Comparison of ENCODE assay signal across 1 cellular context in the genomic region with DNA sequence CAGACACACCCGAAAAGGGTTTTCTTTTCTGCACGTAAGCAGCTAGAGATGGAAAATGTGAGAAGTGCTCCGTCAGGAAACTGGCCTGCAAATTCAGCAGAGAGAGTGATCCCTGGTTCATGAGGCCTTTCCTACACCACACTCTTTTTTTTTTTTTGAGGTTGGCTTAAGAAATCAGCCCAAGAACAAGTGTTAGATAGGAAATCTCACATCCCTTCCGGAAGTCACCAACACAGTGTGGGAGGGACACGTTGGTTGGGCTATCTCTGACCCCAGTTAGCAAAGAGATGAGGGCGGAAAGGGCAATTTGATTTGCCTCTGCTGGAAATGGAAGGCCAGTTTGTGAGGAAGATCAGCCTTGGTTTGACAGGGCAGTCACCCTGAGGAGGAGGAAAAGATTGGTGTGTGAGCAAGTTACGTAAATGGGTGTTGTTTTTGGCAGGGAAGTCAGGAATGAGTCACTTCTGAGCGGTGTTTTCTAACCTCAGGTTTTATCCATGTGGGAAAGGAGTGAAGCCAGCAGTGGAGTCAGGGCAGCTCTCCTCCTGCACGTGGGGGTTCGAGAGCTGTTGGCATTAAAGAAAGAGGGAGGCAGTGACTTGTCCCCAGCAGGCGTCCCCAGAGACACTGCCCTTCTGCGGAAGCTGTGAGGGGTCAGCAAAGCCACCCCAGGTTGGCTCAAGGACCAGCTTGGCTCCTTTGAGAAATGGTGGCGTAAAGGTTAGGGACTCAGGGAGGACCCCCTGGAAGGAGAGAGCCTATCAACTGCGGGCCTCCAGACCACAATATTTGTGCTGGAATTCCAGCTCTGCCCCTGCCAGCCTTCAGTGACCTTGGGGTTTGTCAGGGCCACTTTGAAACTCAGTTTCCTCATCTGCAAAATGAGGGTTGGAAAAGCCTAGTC.
TF ChIP-seq lines count a peak whose summit lies in the region.

No MANE protein-coding gene starts in this region.

TF ChIP-seq in HepG2, 621 proteins besides CTCF, POLR2A, EP300 and RAD21 (continued from another document):
- TF ChIP-seq TBX2 (CRISPR knock-in tag; IDR thresholded peaks at IDR 0.05; ENCODE audit: borderline replicate concordance) (peak; percentile 34; the same call in 1 of the 2 replicates), ZNF33B (CRISPR knock-in tag; IDR thresholded peaks at IDR 0.05) (no peak), ZNF570 (CRISPR knock-in tag; IDR thresholded peaks at IDR 0.05; ENCODE audit: borderline replicate concordance) (no peak), ZC3H4 (CRISPR knock-in tag; IDR thresholded peaks at IDR 0.05; ENCODE audit: borderline replicate concordance) (no peak), BRCA1 (CRISPR knock-in tag; IDR thresholded peaks at IDR 0.05) (no peak), CREB1 (IDR thresholded peaks at IDR 0.05) (no peak), CREB1 (CRISPR knock-in tag; IDR thresholded peaks at IDR 0.05) (no peak), ARID5B (CRISPR knock-in tag; IDR thresholded peaks at IDR 0.05) (peak; percentile 25; the same call in 1 of the 2 replicates), IRF2 (CRISPR knock-in tag; IDR thresholded peaks at IDR 0.05) (no peak), DPF2 (CRISPR knock-in tag; IDR thresholded peaks at IDR 0.05; ENCODE audit: borderline replicate concordance, low read depth) (no peak), ZC3H13 (CRISPR knock-in tag; IDR thresholded peaks at IDR 0.05) (no peak), ZSCAN9 (CRISPR knock-in tag; IDR thresholded peaks at IDR 0.05; ENCODE audit: borderline replicate concordance) (no peak), ZBTB2 (CRISPR knock-in tag; IDR thresholded peaks at IDR 0.05; ENCODE audit: low read depth) (no peak), ZNF775 (CRISPR knock-in tag; IDR thresholded peaks at IDR 0.05; ENCODE audit: borderline replicate concordance) (no peak)
- TF ChIP-seq, protein P1, sequence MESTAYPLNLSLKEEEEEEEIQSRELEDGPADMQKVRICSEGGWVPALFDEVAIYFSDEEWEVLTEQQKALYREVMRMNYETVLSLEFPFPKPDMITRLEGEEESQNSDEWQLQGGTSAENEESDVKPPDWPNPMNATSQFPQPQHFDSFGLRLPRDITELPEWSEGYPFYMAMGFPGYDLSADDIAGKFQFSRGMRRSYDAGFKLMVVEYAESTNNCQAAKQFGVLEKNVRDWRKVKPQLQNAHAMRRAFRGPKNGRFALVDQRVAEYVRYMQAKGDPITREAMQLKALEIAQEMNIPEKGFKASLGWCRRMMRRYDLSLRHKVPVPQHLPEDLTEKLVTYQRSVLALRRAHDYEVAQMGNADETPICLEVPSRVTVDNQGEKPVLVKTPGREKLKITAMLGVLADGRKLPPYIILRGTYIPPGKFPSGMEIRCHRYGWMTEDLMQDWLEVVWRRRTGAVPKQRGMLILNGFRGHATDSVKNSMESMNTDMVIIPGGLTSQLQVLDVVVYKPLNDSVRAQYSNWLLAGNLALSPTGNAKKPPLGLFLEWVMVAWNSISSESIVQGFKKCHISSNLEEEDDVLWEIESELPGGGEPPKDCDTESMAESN (CRISPR knock-in tag; conservative IDR thresholded peaks at IDR 0.05): no peak
